ENCODE assay signal across 9 cellular contexts in genomic region chr13:79485014-79485441, GRCh38. TPM values are rescaled to one million over a fixed set of nuclear protein-coding genes. Genes with fewer than 3 reads are reported as not detected.
DNase-seq lines count a peak whose midpoint lies in the region; ATAC-seq and TF ChIP-seq lines count a peak whose summit lies in the region.
"Had no signal": no experiment of that assay in that cellular context is flagged by ENCODE, and none has a peak within 500 bp of the region (broad histone marks: within the 10 kb centered on the region; RNA-seq: fewer than 3 reads in every experiment).

No MANE protein-coding gene starts in this region.

- CTCF ChIA-PET in MCF 10A (lab: Yijun Ruan, JAX), result interaction anchor here (0.9 to 2.2 kb wide), 7 partner anchors 11 to 79 kb away, joined by 3 to 10 read pairs (median 3); partner anchors contain the start of gene RBM26

- H3K27me3 ChIP-seq in breast epithelium (no peaks in the 10 kb centered on the region), right cardiac atrium (ENCODE audit: control insufficient read depth, insufficient read depth) (no peaks in the 10 kb centered on the region)

- peak in 1 of 2 donors; percentile 27 for ATAC-seq in right cardiac atrium

- TF ChIP-seq POLR2A in breast epithelium (IDR thresholded peaks at IDR 0.05), result no peak

- 52% methylated on average over 2 of the region's 2 CpGs for WGBS in right cardiac atrium

- no peak for TF ChIP-seq CTCF in MCF 10A (IDR thresholded peaks at IDR 0.05; ENCODE audit: unreplicated experiment)
- TF ChIP-seq CTCF in breast epithelium (IDR thresholded peaks at IDR 0.05), result no peak
- no peak for TF ChIP-seq CTCF in WI38 (IDR thresholded peaks at IDR 0.05; ENCODE audit: low read depth, low read length)

- peak overlapping the region; percentile 94 for H3K27ac Mint-ChIP-seq in MCF 10A (ENCODE audit: low read depth, unreplicated experiment)

- no peaks in the 10 kb centered on the region for H3K36me3 ChIP-seq in breast epithelium
- H3K36me3 ChIP-seq: HAP-1 had no signal

- peaks cover 7% of the 10 kb centered on the region for H3K36me3 Mint-ChIP-seq in MCF 10A (ENCODE audit: insufficient read depth, unreplicated experiment)

- H3K4me1 Mint-ChIP-seq in MCF 10A (ENCODE audit: insufficient read depth, unreplicated experiment), result peaks cover 51% of the 10 kb centered on the region

- BruUV-seq in MCF 10A (replicated peaks; lab: Mats Ljungman, UMichigan), result no TSS peak

- H3K9me3 Mint-ChIP-seq in MCF 10A (ENCODE audit: unreplicated experiment), result no peaks in the 10 kb centered on the region

- POLR2A ChIA-PET in MCF 10A (lab: Yijun Ruan, JAX), result interaction anchor here (0.6 to 6.4 kb wide), 24 partner anchors 7 to 856 kb away, joined by 3 to 160 read pairs (median 5); partner anchors contain the start of genes RBM26 and SPRY2

- no peaks in the 10 kb centered on the region for H3K27me3 Mint-ChIP-seq in MCF 10A (ENCODE audit: insufficient read depth, unreplicated experiment)

- H3K9me3 ChIP-seq in breast epithelium (no peaks in the 10 kb centered on the region), right cardiac atrium (ENCODE audit: control insufficient read depth, low read length) (no peaks in the 10 kb centered on the region)
- H3K9me3 ChIP-seq: HAP-1 had no signal

- H3K4me3 ChIP-seq in breast epithelium (no peak overlapping the region), WI38 (ENCODE audit: low read depth, low read length) (peak overlapping the region; percentile 10; the same call in 1 of the 2 replicates), right cardiac atrium (ENCODE audit: low read length) (no peak overlapping the region)
- H3K4me3 ChIP-seq: HAP-1 had no signal

- intact Hi-C loops in MCF 10A (cut with micrococcal nuclease), result no loop called here
- intact Hi-C loops in breast epithelium (cut with DNase I; ENCODE audit: low total_unique reads), result no loop called here
- intact Hi-C loops in right cardiac atrium (cut with DNase I), result loop anchor here in 3 of 4 donors (10.0 kb wide), 2 partner anchors 50 to 70 kb away; no protein-coding TSS in a partner anchor

- H3K4me1 ChIP-seq in breast epithelium, result peaks cover 0 to 5% of the 10 kb centered on the region in 2 donors
- no peaks in the 10 kb centered on the region for H3K4me1 ChIP-seq in right cardiac atrium (ENCODE audit: control insufficient read depth, insufficient read depth, low read length)

- peak overlapping the region; percentile 97 for H3K4me3 Mint-ChIP-seq in MCF 10A (ENCODE audit: unreplicated experiment)

- DNase-seq in MCF 10A (ENCODE audit: unreplicated experiment) (peak; percentile 67), breast epithelium (ENCODE audit: low spot score in 2 of 2) (no peak), right cardiac atrium (no peak), superior temporal gyrus (ENCODE audit: extremely low spot score) (peak; percentile 32), cortex of kidney (lab: John Stamatoyannopoulos, UW) (no peak), NCI-H446 treated with DMSO at 0.1 percent for 48 hours (lab: John Stamatoyannopoulos, UW) (no peak), NCI-H345 treated with DMSO at 0.1 percent for 48 hours (lab: John Stamatoyannopoulos, UW; ENCODE audit: unreplicated experiment) (no peak)

- H3K27ac ChIP-seq in breast epithelium (no peak overlapping the region), right cardiac atrium (ENCODE audit: low read length) (peak overlapping the region; percentile 55)

RNA-seq across cellular contexts. Expression of gene NDFIP2, which starts 4.1 kb away (rescaled TPM):
- 66.0 and 81.6 TPM in 2 replicates for total RNA-seq in MCF 10A (2022)
- 10 to 100 TPM; 15.8 to 26.5 (median 22.6) TPM for total RNA-seq in breast epithelium
- 10 to 100 TPM; 37.6 to 48.7 (median 41.6) TPM for total RNA-seq in right cardiac atrium
- 29.0 TPM for polyA plus RNA-seq in right cardiac atrium

Comparison
In these comparisons a context has a peak if more than half of its experiments do, and no peak if none do; other contexts are left out.
1. DNase-seq: peak in MCF 10A (single experiment) and superior temporal gyrus (single experiment); none in breast epithelium (0 of 2), right cardiac atrium (0 of 3), cortex of kidney (single experiment), NCI-H446 treated with DMSO at 0.1 percent for 48 hours (single experiment) and NCI-H345 treated with DMSO at 0.1 percent for 48 hours (single experiment).
2. intact Hi-C loops: an anchor here in right cardiac atrium (10.0 kb wide); none called in MCF 10A and breast epithelium.